In genomic region chr5:34475249-34475966, GRCh38 we compare ENCODE assay signal across 2 cellular contexts.
A peak's percentile ranks its signal among the peaks of the same experiment; 100 is the strongest.
TF ChIP-seq lines count a peak whose summit lies in the region.

No MANE protein-coding gene starts in this region.

TF ChIP-seq in IMR-90, 13 proteins besides CTCF, POLR2A, EP300 and RAD21:
- TF ChIP-seq CEBPB (IDR thresholded peaks at IDR 0.05; ENCODE audit: low read depth, low read length): no peak
- no peak for TF ChIP-seq RFX5 (IDR thresholded peaks at IDR 0.05; ENCODE audit: low read depth, low read length)
- TF ChIP-seq CHD1 (IDR thresholded peaks at IDR 0.05; ENCODE audit: low read depth, low read length): no peak
- TF ChIP-seq MXI1 (IDR thresholded peaks at IDR 0.05; ENCODE audit: borderline replicate concordance, low read depth, low read length): no peak
- no peak for TF ChIP-seq ELK1 (IDR thresholded peaks at IDR 0.05; ENCODE audit: borderline replicate concordance, low read depth, low read length)
- TF ChIP-seq FOS (IDR thresholded peaks at IDR 0.05; ENCODE audit: low read depth, low read length): no peak
- TF ChIP-seq MAFK (IDR thresholded peaks at IDR 0.05; ENCODE audit: low read depth, low read length): no peak
- TF ChIP-seq RCOR1 (IDR thresholded peaks at IDR 0.05; ENCODE audit: insufficient replicate concordance, low read length): no peak
- TF ChIP-seq SMC3 (IDR thresholded peaks at IDR 0.05; ENCODE audit: low read depth, low read length): no peak
- no peak for TF ChIP-seq BHLHE40 (IDR thresholded peaks at IDR 0.05; ENCODE audit: low read depth, low read length)
- TF ChIP-seq MAZ (IDR thresholded peaks at IDR 0.05; ENCODE audit: borderline replicate concordance, low read depth, low read length): no peak

TF ChIP-seq in H1, 55 proteins besides CTCF, POLR2A, EP300 and RAD21:
- TF ChIP-seq GTF2F1 (IDR thresholded peaks at IDR 0.05; ENCODE audit: borderline replicate concordance, low read depth, low read length) (no peak), SUZ12 (IDR thresholded peaks at IDR 0.05; ENCODE audit: low read length) (no peak), SRF (IDR thresholded peaks at IDR 0.05; ENCODE audit: low read depth, low read length) (no peak), EZH2 (IDR thresholded peaks at IDR 0.05; ENCODE audit: low read depth, low read length, severe bottlenecking) (no peak), CHD2 (IDR thresholded peaks at IDR 0.05; ENCODE audit: low read length) (no peak), TEAD4 (IDR thresholded peaks at IDR 0.05; ENCODE audit: low read depth, low read length) (peak; percentile 70; the same call in 1 of the 2 replicates), MAX (IDR thresholded peaks at IDR 0.05) (peak; percentile 92), RXRA (IDR thresholded peaks at IDR 0.05; ENCODE audit: insufficient read depth, low read depth, low read length) (no peak), ATF2 (IDR thresholded peaks at IDR 0.05; ENCODE audit: low read length) (0 out of 2 replicates have a peak, but pooled peaks have one; percentile 63), NANOG (IDR thresholded peaks at IDR 0.05; ENCODE audit: insufficient read depth, low read depth, low read length, poor library complexity, severe bottlenecking) (no peak), BRCA1 (IDR thresholded peaks at IDR 0.05; ENCODE audit: low read depth, low read length) (no peak), TBP (IDR thresholded peaks at IDR 0.05; ENCODE audit: low read depth, low read length) (peak; percentile 86), CTBP2 (IDR thresholded peaks at IDR 0.05; ENCODE audit: borderline replicate concordance, insufficient read depth, insufficient read length, low read length) (no peak), SP4 (IDR thresholded peaks at IDR 0.05; ENCODE audit: low read length) (no peak), CEBPB (IDR thresholded peaks at IDR 0.05; ENCODE audit: low read depth, low read length) (no peak), KDM5A (IDR thresholded peaks at IDR 0.05; ENCODE audit: low read length) (no peak), RBBP5 (IDR thresholded peaks at IDR 0.05; ENCODE audit: borderline replicate concordance, low read depth, low read length) (no peak), POU5F1 (IDR thresholded peaks at IDR 0.05; ENCODE audit: low read depth, low read length) (peak; percentile 60; the same call in 1 of the 2 replicates), HDAC2 (IDR thresholded peaks at IDR 0.05; ENCODE audit: borderline replicate concordance in 1 of 2, low read depth in 2 of 2, low read length in 2 of 2) (no peak), YY1 (IDR thresholded peaks at IDR 0.05; ENCODE audit: low read depth, low read length) (peak; percentile 96), ASH2L (IDR thresholded peaks at IDR 0.05; ENCODE audit: low read length) (peak; percentile 87), SP1 (IDR thresholded peaks at IDR 0.05; ENCODE audit: low read depth, low read length) (peak; percentile 5; the same call in 1 of the 2 replicates), JUN (IDR thresholded peaks at IDR 0.05; ENCODE audit: low read depth, low read length) (no peak), GABPA (IDR thresholded peaks at IDR 0.05; ENCODE audit: borderline replicate concordance, insufficient read depth, low read length) (no peak), JUND (IDR thresholded peaks at IDR 0.05; ENCODE audit: low read length) (0 out of 2 replicates have a peak, but pooled peaks have one; percentile 3), TAF1 (IDR thresholded peaks at IDR 0.05; ENCODE audit: low read depth, low read length) (peak; percentile 70; the same call in 1 of the 2 replicates), KDM1A (IDR thresholded peaks at IDR 0.05; ENCODE audit: borderline replicate concordance, low read length) (no peak), CBX8 (IDR thresholded peaks at IDR 0.05; ENCODE audit: borderline replicate concordance, low read depth, low read length) (no peak), BCL11A (IDR thresholded peaks at IDR 0.05; ENCODE audit: low read depth in 2 of 2, low read length in 2 of 2) (no peak), USF2 (IDR thresholded peaks at IDR 0.05; ENCODE audit: low read length) (no peak)
